8 cellular contexts compared by ENCODE assay signal in the genomic region with DNA sequence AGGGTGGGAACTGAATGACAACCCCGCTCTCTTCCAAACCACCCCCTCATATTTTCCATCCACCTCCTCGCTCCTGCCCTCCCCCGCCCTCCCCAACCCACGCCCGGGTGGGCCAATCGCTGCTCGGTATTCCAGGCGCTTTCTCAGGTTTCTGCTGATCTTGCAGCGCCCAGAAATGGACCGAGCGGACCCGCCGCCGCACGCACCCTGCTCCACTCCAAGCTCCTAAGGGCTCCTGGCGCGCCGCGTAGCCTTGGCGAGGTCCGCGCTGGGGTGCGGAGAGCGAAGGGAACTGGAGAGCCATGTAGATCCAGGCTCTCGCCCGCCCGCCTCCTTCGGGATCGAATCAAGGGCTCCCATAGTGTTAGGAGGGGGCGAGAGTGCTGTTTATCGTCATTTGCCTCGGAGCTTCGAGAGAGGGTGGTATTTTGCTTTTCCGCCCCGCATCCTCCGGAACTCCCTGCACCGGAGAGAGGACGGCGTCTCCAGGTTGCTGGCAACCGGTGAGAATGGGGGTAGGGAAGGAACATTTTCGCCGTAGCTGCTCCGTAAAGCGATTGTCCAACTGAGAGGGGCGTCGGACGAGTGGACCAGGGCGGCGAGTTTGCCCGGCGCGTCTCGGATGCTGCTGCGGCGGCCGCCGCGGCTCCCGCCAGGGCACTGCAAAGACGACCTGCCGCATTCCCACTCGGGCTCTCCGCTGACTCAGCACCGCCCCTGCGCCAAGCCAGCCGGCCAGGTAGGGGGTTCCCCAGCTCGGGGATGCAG. TPM values are rescaled to one million over a fixed set of nuclear protein-coding genes. Genes with fewer than 3 reads are reported as not detected.
DNase-seq lines count a peak whose midpoint lies in the region; ATAC-seq, FAIRE-seq and TF ChIP-seq lines count a peak whose summit lies in the region.

A gene (plus strand): TSS at position 172 of the 768 bp plus-strand sequence. CDS start 1,474 bp downstream, outside the sequence.

- in situ Hi-C loops in HepG2 (cut with HindIII; ENCODE audit: extremely low pct_ligation_motif_present, low pct_unique_long_range_greater_than_20kb): no loop called here

- H4K20me1 ChIP-seq in HepG2 (ENCODE audit: insufficient read depth, low read length) (no peaks in the 10 kb centered on the region), hepatocyte (ENCODE audit: insufficient read depth, poor library complexity, severe bottlenecking) (no peaks in the 10 kb centered on the region), PC-3 (ENCODE audit: low read length) (no peaks in the 10 kb centered on the region)

- TF ChIP-seq CTCF in liver (IDR thresholded peaks at IDR 0.05; ENCODE audit: low read depth, low read length, missing input control) (no peak), HepG2 (CRISPR knock-in tag; IDR thresholded peaks at IDR 0.05) (no peak), hepatocyte (IDR thresholded peaks at IDR 0.05; ENCODE audit: poor library complexity) (no peak), PC-3 (conservative IDR thresholded peaks at IDR 0.05; ENCODE audit: low read depth, low read length) (no peak)

- intact Hi-C loops in HepG2 (cut with micrococcal nuclease; ENCODE audit: unreplicated experiment): no loop called here
- intact Hi-C loops in activated T-helper 2 cell treated with anti-CD3 and anti-CD28 coated beads, Interferon-gamma antibody, Interleukin-2, Interleukin-4, amounts not matched to agents 10 μg/mL and 5 μg/mL and 100 μg/mL, durations not matched to agents 14 hours and 24 hours and 36 hours (cut with micrococcal nuclease): loop anchor here (1.0 kb wide), 1 partner anchor 35 kb away; no protein-coding TSS in a partner anchor
- intact Hi-C loops in PC-3 (cut with micrococcal nuclease): no loop called here
- intact Hi-C loops in posterior vena cava (cut with DNase I): no loop called here

- DNase-seq in HepG2 (ENCODE audit: low spot score) (no peak), hepatocyte (ENCODE audit: low spot score) (peak; percentile 21), skeletal muscle cell (ENCODE audit: low read depth) (no peak), PC-3 (no peak), posterior vena cava (ENCODE audit: low spot score) (no peak)
- DNase-seq in activated T-helper 2 cell treated with anti-CD3 and anti-CD28 coated beads, Interferon-gamma antibody, Interleukin-2, Interleukin-4, amounts not matched to agents 10 μg/mL and 5 μg/mL and 100 μg/mL, durations not matched to agents 14 hours and 24 hours and 36 hours (ENCODE audit: low spot score): no peak

- H3K4me2 ChIP-seq in HepG2 (ENCODE audit: low read depth, low read length): no peak within 1 kb of the TSS
- peak within 1 kb of the TSS; percentile 95 for H3K4me2 ChIP-seq in hepatocyte
- H3K4me2 ChIP-seq in PC-3 (ENCODE audit: low read length): no peak within 1 kb of the TSS

- no peaks in the 10 kb centered on the region for H3F3A ChIP-seq in PC-3 (ENCODE audit: low read length, unreplicated experiment)

- TF ChIP-seq EP300 in HepG2 (IDR thresholded peaks at IDR 0.05; ENCODE audit: low read depth in 2 of 2, low read length in 2 of 2): no peak
- no peak for TF ChIP-seq EP300 in HepG2 (CRISPR knock-in tag; IDR thresholded peaks at IDR 0.05; ENCODE audit: borderline replicate concordance)

- FAIRE-seq in HepG2 (lab: Jason Lieb, UNC): no peak

- CTCF ChIA-PET in HepG2 (lab: Yijun Ruan, JAX; ENCODE audit: low intra/inter-chr PET ratio, low total read pairs): no interaction called here
- CTCF ChIA-PET in PC-3 (lab: Charles Lee): no interaction called here

- H3K4me3 ChIP-seq in liver (ENCODE audit: low read depth in 1 of 3, low read length in 3 of 3) (peak within 1 kb of the TSS in 2 of 3 donors; percentile 32 to 47), HepG2 (replicated peaks in 1 of 3; ENCODE audit: insufficient read depth in 1 of 3, low read depth in 2 of 3, low read length in 3 of 3) (0 out of 6 replicates have a peak within 1 kb of the TSS, but pooled peaks of 1 of the 3 experiments have one; percentile 10), hepatocyte (peak within 1 kb of the TSS; percentile 58), skeletal muscle cell (ENCODE audit: low read depth, low read length) (peak within 1 kb of the TSS; percentile 42), PC-3 (ENCODE audit: low read length) (no peak within 1 kb of the TSS)

- H2AFZ ChIP-seq in HepG2 (ENCODE audit: low read length) (no peak within 1 kb of the TSS), hepatocyte (peak within 1 kb of the TSS; percentile 66), PC-3 (ENCODE audit: low read length) (no peak within 1 kb of the TSS)

- ATAC-seq in HepG2 (no peak; the same call in 1 of the 3 replicates), GM21515 (IDR thresholded peaks at IDR 0.05; ENCODE audit: unreplicated experiment) (no peak), PC-3 (no peak)

- no peaks in the 10 kb centered on the region for H3K9me3 Mint-ChIP-seq in activated T-helper 2 cell treated with anti-CD3 and anti-CD28 coated beads, Interferon-gamma antibody, Interleukin-2, Interleukin-4, amounts not matched to agents 10 μg/mL and 5 μg/mL and 100 μg/mL, durations not matched to agents 14 hours and 24 hours and 36 hours

- H3K27me3 ChIP-seq in liver (ENCODE audit: control insufficient read depth in 4 of 4, insufficient read depth in 4 of 4, low read length in 3 of 4) (peaks cover 5 to 37% (median 10%) of the 10 kb centered on the region in 4 donors), HepG2 (ENCODE audit: control insufficient read depth in 1 of 2, insufficient read depth in 2 of 2, low read length in 2 of 2) (peaks cover 7 to 55% of the 10 kb centered on the region in 2 experiments; a peak in 4 of 5 replicates), hepatocyte (peaks cover 99% of the 10 kb centered on the region), PC-3 (ENCODE audit: low read length) (peaks cover 26% of the 10 kb centered on the region)

- H3K9me3 ChIP-seq in liver (ENCODE audit: control insufficient read depth in 4 of 4, low read length in 3 of 4): no peaks in the 10 kb centered on the region
- no peaks in the 10 kb centered on the region for H3K9me3 ChIP-seq in HepG2 (ENCODE audit: low read length)
- H3K9me3 ChIP-seq in hepatocyte (ENCODE audit: low read depth): no peaks in the 10 kb centered on the region
- H3K9me3 ChIP-seq in PC-3 (ENCODE audit: low read length): no peaks in the 10 kb centered on the region

- peaks cover 49% of the 10 kb centered on the region for H3K27me3 Mint-ChIP-seq in activated T-helper 2 cell treated with anti-CD3 and anti-CD28 coated beads, Interferon-gamma antibody, Interleukin-2, Interleukin-4, amounts not matched to agents 10 μg/mL and 5 μg/mL and 100 μg/mL, durations not matched to agents 14 hours and 24 hours and 36 hours (ENCODE audit: low read depth)

- H3K36me3 Mint-ChIP-seq in activated T-helper 2 cell treated with anti-CD3 and anti-CD28 coated beads, Interferon-gamma antibody, Interleukin-2, Interleukin-4, amounts not matched to agents 10 μg/mL and 5 μg/mL and 100 μg/mL, durations not matched to agents 14 hours and 24 hours and 36 hours (ENCODE audit: low read depth): no peaks in the 10 kb centered on the region

- no peak within 1 kb of the TSS for H3K27ac Mint-ChIP-seq in activated T-helper 2 cell treated with anti-CD3 and anti-CD28 coated beads, Interferon-gamma antibody, Interleukin-2, Interleukin-4, amounts not matched to agents 10 μg/mL and 5 μg/mL and 100 μg/mL, durations not matched to agents 14 hours and 24 hours and 36 hours

- H3K79me2 ChIP-seq in HepG2 (ENCODE audit: insufficient read depth, low read length) (no peaks in the 10 kb centered on the region), hepatocyte (no peaks in the 10 kb centered on the region), PC-3 (ENCODE audit: low read length) (no peaks in the 10 kb centered on the region)

- no peak for TF ChIP-seq POLR2A in HepG2 (IDR thresholded peaks at IDR 0.05; ENCODE audit: insufficient read depth in 1 of 2, low read depth in 2 of 2, low read length in 2 of 2)

- H3K27ac ChIP-seq in liver (ENCODE audit: low read depth in 1 of 2, low read length in 2 of 2) (no peak within 1 kb of the TSS), HepG2 (ENCODE audit: extremely low read length, insufficient read depth, low read length) (no peak within 1 kb of the TSS), hepatocyte (no peak within 1 kb of the TSS), PC-3 (ENCODE audit: low read length) (no peak within 1 kb of the TSS)

- peak within 1 kb of the TSS; percentile 82 for H3K4me3 Mint-ChIP-seq in activated T-helper 2 cell treated with anti-CD3 and anti-CD28 coated beads, Interferon-gamma antibody, Interleukin-2, Interleukin-4, amounts not matched to agents 10 μg/mL and 5 μg/mL and 100 μg/mL, durations not matched to agents 14 hours and 24 hours and 36 hours (ENCODE audit: low read depth)

- WGBS in liver: 2% methylated on average over 67 of the region's 67 CpGs
- WGBS in HepG2 (ENCODE audit: low lambda C conversion rate): 35% methylated on average over 40 of the region's 67 CpGs
- 1% methylated on average over 61 of the region's 67 CpGs for WGBS in hepatocyte (ENCODE audit: low lambda C conversion rate, missing lambda C conversion rate)

- H3K36me3 ChIP-seq in liver (ENCODE audit: control insufficient read depth in 4 of 4, insufficient read depth in 3 of 4, low read depth in 1 of 4, low read length in 3 of 4) (no peaks in the 10 kb centered on the region), HepG2 (replicated peaks in 1 of 2; ENCODE audit: control insufficient read depth in 1 of 2, insufficient read depth in 2 of 2, low read length in 2 of 2) (no peaks in the 10 kb centered on the region), hepatocyte (replicated peaks; ENCODE audit: insufficient read depth, low read depth) (no peaks in the 10 kb centered on the region), PC-3 (ENCODE audit: low read depth, low read length) (no peaks in the 10 kb centered on the region)

- peaks cover 8% of the 10 kb centered on the region for H3K4me1 Mint-ChIP-seq in activated T-helper 2 cell treated with anti-CD3 and anti-CD28 coated beads, Interferon-gamma antibody, Interleukin-2, Interleukin-4, amounts not matched to agents 10 μg/mL and 5 μg/mL and 100 μg/mL, durations not matched to agents 14 hours and 24 hours and 36 hours (ENCODE audit: low read depth)

- no peak within 1 kb of the TSS for H3K9ac ChIP-seq in liver (ENCODE audit: low read depth in 1 of 2, low read length in 2 of 2)
- H3K9ac ChIP-seq in HepG2 (ENCODE audit: insufficient read depth, low read depth, low read length): no peak within 1 kb of the TSS
- H3K9ac ChIP-seq in PC-3 (ENCODE audit: low read length): no peak within 1 kb of the TSS

- no peaks in the 10 kb centered on the region for H3K9me2 ChIP-seq in hepatocyte (replicated peaks; ENCODE audit: insufficient read depth)
- no peaks in the 10 kb centered on the region for H3K9me2 ChIP-seq in PC-3 (replicated peaks; ENCODE audit: low read length)

- POLR2A ChIA-PET in HepG2 (lab: Yijun Ruan, JAX): no interaction called here
- POLR2A ChIA-PET in PC-3 (lab: Charles Lee; ENCODE audit: unreplicated experiment): no interaction called here

- H3K4me1 ChIP-seq in liver (ENCODE audit: control insufficient read depth in 4 of 4, insufficient read depth in 4 of 4, low read length in 3 of 4) (peaks cover 5 to 21% (median 14%) of the 10 kb centered on the region in 4 donors), HepG2 (ENCODE audit: insufficient read depth, low read length) (no peaks in the 10 kb centered on the region), hepatocyte (ENCODE audit: insufficient read depth) (peaks cover 14% of the 10 kb centered on the region), PC-3 (ENCODE audit: insufficient read depth, low read length) (no peaks in the 10 kb centered on the region)

- BruUV-seq in HepG2 (replicated peaks; lab: Mats Ljungman, UMichigan) (no TSS peak), PC-3 (replicated peaks; lab: Mats Ljungman, UMichigan) (no TSS peak)

- TF ChIP-seq RAD21 in liver (IDR thresholded peaks at IDR 0.05) (no peak), HepG2 (CRISPR knock-in tag; IDR thresholded peaks at IDR 0.05) (no peak)

RNA-seq across cellular contexts. Expression of the gene that starts here (rescaled TPM):
- total RNA-seq in liver: not detected
- not detected for polyA plus RNA-seq in liver
- not detected in 2 replicates for total RNA-seq in HepG2 (2016; rRNA removed; fragmentation: Illumina TruSeq; extraction: Trizol)
- total RNA-seq in HepG2 (2016; cell fraction: cytosol; rRNA removed; fragmentation: Illumina TruSeq; extraction: Trizol; ENCODE audit: low read depth): not detected in 2 replicates
- not detected in 2 replicates for total RNA-seq in HepG2 (2016; cell fraction: insoluble cytoplasmic fraction; rRNA removed; fragmentation: Illumina TruSeq; extraction: Trizol)
- not detected in 2 replicates for total RNA-seq in HepG2 (2016; cell fraction: membrane; rRNA removed; fragmentation: Illumina TruSeq; extraction: Trizol)
- total RNA-seq in HepG2 (2016; cell fraction: nucleus; rRNA removed; fragmentation: Illumina TruSeq; extraction: Trizol): not detected in 2 replicates
- not detected in 2 replicates for polyA plus RNA-seq in HepG2 (2011; rRNA removed)
- not detected in 2 replicates for polyA plus RNA-seq in HepG2 (2011; cell fraction: cytosol; rRNA removed)
- polyA plus RNA-seq in HepG2 (2011; cell fraction: nucleus; rRNA removed): not detected in 2 replicates
- not detected in 2 replicates for polyA plus RNA-seq in HepG2 (2012)
- polyA plus RNA-seq in HepG2 (2016; cell fraction: cytosol; fragmentation: Illumina TruSeq; extraction: Trizol; ENCODE audit: low read depth): not detected in 2 replicates
- polyA plus RNA-seq in HepG2 (2016; cell fraction: insoluble cytoplasmic fraction; fragmentation: Illumina TruSeq; extraction: Trizol; ENCODE audit: low read depth): not detected in 2 replicates
- polyA plus RNA-seq in HepG2 (2016; cell fraction: membrane; fragmentation: Illumina TruSeq; extraction: Trizol; ENCODE audit: low read depth): not detected in 2 replicates
- not detected in 2 replicates for polyA plus RNA-seq in HepG2 (2016; cell fraction: nucleus; fragmentation: Illumina TruSeq; extraction: Trizol; ENCODE audit: insufficient read depth, low read depth)
- polyA minus RNA-seq in HepG2 (2011; rRNA and poly(A)+ RNA removed; ENCODE audit: low replicate concordance): not detected in 2 replicates
- not detected in 2 replicates for polyA minus RNA-seq in HepG2 (2011; cell fraction: cytosol; rRNA and poly(A)+ RNA removed)
- polyA minus RNA-seq in HepG2 (2011; cell fraction: nucleus; rRNA and poly(A)+ RNA removed): not detected in 2 replicates
- total RNA-seq in activated T-helper 2 cell treated with anti-CD3 and anti-CD28 coated beads, Interferon-gamma antibody, Interleukin-2, Interleukin-4, amounts not matched to agents 10 μg/mL and 5 μg/mL and 100 μg/mL, durations not matched to agents 14 hours and 24 hours and 36 hours: not detected in 2 replicates
- 0.27 and 0.36 TPM in 2 replicates for total RNA-seq in hepatocyte
- not detected in 2 replicates for polyA plus RNA-seq in hepatocyte
- not detected in 2 replicates for total RNA-seq in PC-3 (2014; rRNA removed)
- under 1 TPM in 1 of 2 donors, not detected in 1; 0.05 TPM for total RNA-seq in posterior vena cava

Comparison
In these comparisons a context has a peak if more than half of its experiments do, and no peak if none do; other contexts are left out.
1. Peak in DNase-seq, H3K4me3 ChIP-seq and H3K4me2 ChIP-seq in hepatocyte; RNA of the gene not detected or under 1 TPM.